ENCODE assay signal across 19 cellular contexts in the genomic region with DNA sequence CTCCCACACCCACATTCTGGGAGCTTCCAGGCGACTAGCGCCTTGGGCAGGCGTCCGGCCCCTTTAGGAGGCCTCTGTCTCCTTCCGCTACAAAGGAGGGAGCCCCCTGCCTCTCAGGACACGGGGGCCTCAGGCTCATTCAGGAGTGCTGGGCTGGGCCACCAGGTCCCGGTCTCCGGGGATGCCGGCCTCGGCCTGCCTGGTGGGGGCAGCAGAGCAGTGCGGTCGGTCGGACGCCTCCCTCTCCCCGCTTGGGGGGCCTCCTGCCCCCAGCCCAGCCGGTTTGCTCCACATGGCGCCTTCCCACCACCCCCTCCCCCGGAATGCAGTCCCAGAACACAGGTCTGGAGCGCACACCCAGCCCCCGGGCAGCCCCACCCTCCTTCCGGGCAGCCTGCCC. TPM values are rescaled to one million over a fixed set of nuclear protein-coding genes. Genes with fewer than 3 reads are reported as not detected.
DNase-seq lines count a peak whose midpoint lies in the region; ATAC-seq, FAIRE-seq and TF ChIP-seq lines count a peak whose summit lies in the region.
"Had no signal": no experiment of that assay in that cellular context is flagged by ENCODE, and none has a peak within 500 bp of the region (broad histone marks: within the 10 kb centered on the region; RNA-seq: fewer than 3 reads in every experiment).

No MANE protein-coding gene starts in this region.

- BruUV-seq in K562 (replicated peaks; lab: Mats Ljungman, UMichigan): no TSS peak

- H3K27ac ChIP-seq in SK-N-SH (ENCODE audit: low read depth in 2 of 2, low read length in 1 of 2): no peak overlapping the region
- no peak overlapping the region for H3K27ac ChIP-seq in K562 (ENCODE audit: extremely low read depth, low read depth, low read length)
- no peak overlapping the region for H3K27ac ChIP-seq in psoas muscle
- H3K27ac ChIP-seq: 22Rv1, SK-N-MC had no signal

- no peaks in the 10 kb centered on the region for H3F3A ChIP-seq in SK-N-SH (replicated peaks; ENCODE audit: insufficient read depth)

- no peak overlapping the region for H2AFZ ChIP-seq in SK-N-SH (ENCODE audit: low read depth)
- no peak overlapping the region for H2AFZ ChIP-seq in K562 (ENCODE audit: low read depth, low read length)

- ATAC-seq in SK-N-SH treated with all-trans-retinoic acid at 6 μM for 48 hours (peak; percentile 74), K562 (peak; percentile 87), left lobe of liver (peak; percentile 32), psoas muscle (peak; percentile 47 to 52 (median 49))

- no peaks in the 10 kb centered on the region for H3K27me3 ChIP-seq in SK-N-SH (ENCODE audit: insufficient read depth)
- H3K27me3 ChIP-seq in K562 (ENCODE audit: control insufficient read depth in 2 of 2, insufficient read depth in 2 of 2, low read length in 2 of 2): no peaks in the 10 kb centered on the region
- H3K27me3 ChIP-seq in psoas muscle (ENCODE audit: insufficient read depth in 3 of 3, low read length in 2 of 3): no peaks in the 10 kb centered on the region

- CTCF ChIA-PET in SK-N-SH (lab: Yijun Ruan, JAX) (interaction anchor here (0.7 to 5.2 kb wide), 18 partner anchors 8 to 318 kb away, joined by 3 to 36 read pairs (median 4); a partner anchor contains a TSS), K562 (lab: Yijun Ruan, JAX; ENCODE audit: low intra/inter-chr PET ratio) (interaction anchor here (1.0 to 2.2 kb wide), 3 partner anchors 29 to 33 kb away, joined by 3 to 9 read pairs (median 7); a partner anchor contains a TSS)

- POLR2A ChIA-PET in SK-N-SH (lab: Yijun Ruan, JAX) (interaction anchor here (0.5 to 1.7 kb wide), 4 partner anchors 11 to 361 kb away, joined by 3 to 7 read pairs (median 4); a partner anchor contains a TSS), K562 (lab: Yijun Ruan, JAX) (interaction anchor here (0.6 kb wide), 1 partner anchor 412 kb away, joined by 3 read pairs; no protein-coding TSS in a partner anchor)

- H3K9me2 ChIP-seq in SK-N-SH: no peaks in the 10 kb centered on the region

- no peaks in the 10 kb centered on the region for H3K9me3 ChIP-seq in SK-N-SH
- H3K9me3 ChIP-seq in K562 (replicated peaks; ENCODE audit: control insufficient read depth, insufficient read depth, low read depth, low read length): no peaks in the 10 kb centered on the region
- no peaks in the 10 kb centered on the region for H3K9me3 ChIP-seq in psoas muscle

- H3K4me2 ChIP-seq in SK-N-SH: no peak overlapping the region
- no peak overlapping the region for H3K4me2 ChIP-seq in K562 (ENCODE audit: insufficient read depth, low read length)

- TF ChIP-seq CTCF in SK-N-SH (IDR thresholded peaks at IDR 0.05) (no peak), K562 (IDR thresholded peaks at IDR 0.05 in 2 of 3, conservative IDR thresholded peaks at IDR 0.05 in 1 of 3; ENCODE audit: insufficient read depth in 2 of 3, low read depth in 1 of 3, low read length in 3 of 3) (no peak), psoas muscle (IDR thresholded peaks at IDR 0.05) (no peak)

- H3K4me3 ChIP-seq in SK-N-SH (ENCODE audit: low read depth in 2 of 2, low read length in 1 of 2) (no peak overlapping the region), K562 (no peak overlapping the region), psoas muscle (no peak overlapping the region)
- H3K4me3 ChIP-seq: SK-N-MC had no signal

- H4K20me1 ChIP-seq in SK-N-SH (ENCODE audit: insufficient read depth) (no peaks in the 10 kb centered on the region), K562 (replicated peaks; ENCODE audit: control insufficient read depth, insufficient read depth, low read length) (no peaks in the 10 kb centered on the region)

- TF ChIP-seq EP300 in SK-N-SH (IDR thresholded peaks at IDR 0.05; ENCODE audit: borderline replicate concordance in 1 of 2, low read depth in 1 of 2, low read length in 1 of 2) (no peak), K562 (IDR thresholded peaks at IDR 0.05; ENCODE audit: low read length) (no peak)

- WGBS in SK-N-SH (ENCODE audit: low lambda C conversion rate): no CpG with 5 or more reads among the region's 21 CpGs
- no CpG with 5 or more reads among the region's 21 CpGs for WGBS in K562 (ENCODE audit: insufficient coverage, low coverage, missing lambda C conversion rate)
- no CpG with 5 or more reads among the region's 21 CpGs for WGBS in psoas muscle, 3 donors

- in situ Hi-C loops in K562 (cut with MboI): no loop called here

- DNase-seq in SK-N-SH (no peak), K562 (ENCODE audit: extremely low read depth in 1 of 4, low spot score in 3 of 4) (no peak), left lobe of liver (ENCODE audit: low spot score) (no peak), psoas muscle (no peak), NCI-H510A (lab: John Stamatoyannopoulos, UW) (no peak), retina (no peak)
- DNase-seq in activated CD4-positive, alpha-beta T cell treated with anti-CD3 and anti-CD28 coated beads, Interleukin-2, amount 50 U/mL, for 4 hours: no peak
- DNase-seq: DMS79, H9, NCI-H1092 treated with DMSO at 0.1 percent for 48 hours, NCI-H146, NCI-H2081, NCI-H524, SHP77 had no signal

- intact Hi-C loops in K562 (cut with micrococcal nuclease) (no loop called here), psoas muscle (cut with DNase I) (no loop called here)

- H3K79me2 ChIP-seq in SK-N-SH (ENCODE audit: insufficient read depth) (no peaks in the 10 kb centered on the region), K562 (ENCODE audit: control insufficient read depth, insufficient read depth, low read length) (no peaks in the 10 kb centered on the region)

- TF ChIP-seq RAD21 in SK-N-SH (IDR thresholded peaks at IDR 0.05; ENCODE audit: low read length) (no peak), K562 (CRISPR knock-in tag; conservative IDR thresholded peaks at IDR 0.05 in 1 of 2, IDR thresholded peaks at IDR 0.05 in 1 of 2) (no peak)

- H3K36me3 ChIP-seq in SK-N-SH (replicated peaks in 1 of 2; ENCODE audit: control insufficient read depth in 1 of 2, insufficient read depth in 2 of 2, low read length in 1 of 2) (no peaks in the 10 kb centered on the region), K562 (ENCODE audit: control insufficient read depth, insufficient read depth, low read length) (no peaks in the 10 kb centered on the region), psoas muscle (ENCODE audit: insufficient read depth in 1 of 2, low read depth in 1 of 2) (no peaks in the 10 kb centered on the region)

- no peak for TF ChIP-seq POLR2A in K562 (conservative IDR thresholded peaks at IDR 0.05)

- no peak overlapping the region for H3K9ac ChIP-seq in SK-N-SH
- H3K9ac ChIP-seq in K562 (ENCODE audit: insufficient read depth in 1 of 2, low read depth in 2 of 2, low read length in 2 of 2): no peak overlapping the region

- no peak for FAIRE-seq in K562 (lab: Jason Lieb, UNC)

- H3K4me1 ChIP-seq in SK-N-SH (ENCODE audit: control insufficient read depth in 1 of 2, insufficient read depth in 2 of 2, low read depth in 1 of 2, low read length in 1 of 2): no peaks in the 10 kb centered on the region
- no peaks in the 10 kb centered on the region for H3K4me1 ChIP-seq in K562 (replicated peaks in 1 of 2; ENCODE audit: control insufficient read depth in 2 of 2, insufficient read depth in 2 of 2, low read length in 2 of 2)
- no peaks in the 10 kb centered on the region for H3K4me1 ChIP-seq in psoas muscle

- H3K9me1 ChIP-seq in K562 (ENCODE audit: control insufficient read depth, insufficient read depth, low read length): no peaks in the 10 kb centered on the region

RNA-seq across cellular contexts. Expression of a gene that starts 21.9 kb away (rescaled TPM):
- polyA plus RNA-seq in SK-N-SH (2012; rRNA removed): 226 and 264 TPM in 2 replicates
- polyA plus RNA-seq in SK-N-SH (2012; cell fraction: cytosol; rRNA removed): 143 and 217 TPM in 2 replicates
- 105 and 186 TPM in 2 replicates for polyA plus RNA-seq in SK-N-SH (2012; cell fraction: nucleus; rRNA removed)
- 26.8 and 80.9 TPM in 2 replicates for total RNA-seq in K562 (2011; cell fraction: chromatin; rRNA removed; ENCODE audit: low replicate concordance)
- 67.7 and 84.7 TPM in 2 replicates for total RNA-seq in K562 (2011; cell fraction: nucleolus; rRNA removed)
- total RNA-seq in K562 (2011; cell fraction: nucleoplasm; rRNA removed): 43.5 and 46.6 TPM in 2 replicates
- 109 and 128 TPM in 2 replicates for total RNA-seq in K562 (2014; rRNA removed)
- 17.5 and 22.7 TPM in 2 replicates for total RNA-seq in K562 (2014; rRNA removed; fragmentation: Illumina TruSeq; extraction: Trizol)
- 46.2 and 53.3 TPM in 2 replicates for total RNA-seq in K562 (2015; rRNA removed; fragmentation: Illumina TruSeq; extraction: Trizol)
- total RNA-seq in K562 (2021): 63.7 and 72.7 TPM in 2 replicates
- 35.5 and 50.9 TPM in 2 replicates for polyA plus RNA-seq in K562 (2011; rRNA removed)
- polyA plus RNA-seq in K562 (2011; cell fraction: cytosol; rRNA removed): 131 and 155 TPM in 2 replicates
- 75.9 and 80.7 TPM in 2 replicates for polyA plus RNA-seq in K562 (2011; cell fraction: nucleus; rRNA removed)
- polyA plus RNA-seq in K562 (2012): 44.3 and 53.3 TPM in 2 replicates
- 37.4 and 42.9 TPM in 2 replicates for polyA plus RNA-seq in K562 (2014; fragmentation: Illumina TruSeq; extraction: Trizol)
- polyA plus RNA-seq in K562 (2014; fragmentation: Nextera tagmentation; extraction: Ambion mirVana): 1 to 10 TPM in 1 of 2 experiments, under 1 TPM in 1; 0.44 to 1.1 TPM
- 79.9 and 85.9 TPM in 2 replicates for polyA plus RNA-seq in K562 (2014; rRNA removed)
- 19.0 and 20.5 TPM in 2 replicates for polyA minus RNA-seq in K562 (2011; rRNA and poly(A)+ RNA removed)
- 40.8 and 45.4 TPM in 2 replicates for polyA minus RNA-seq in K562 (2011; cell fraction: cytosol; rRNA and poly(A)+ RNA removed)
- 53.0 and 70.8 TPM in 2 replicates for polyA minus RNA-seq in K562 (2011; cell fraction: nucleus; rRNA and poly(A)+ RNA removed)
- 47.2 TPM for total RNA-seq in left lobe of liver
- total RNA-seq in psoas muscle: 10 to 100 TPM; 46.3 to 91.8 (median 66.9) TPM
- polyA plus RNA-seq in psoas muscle: 100 to 1,000 TPM in 2 of 3 donors, 10 to 100 TPM in 1; 75.4 to 163 (median 130) TPM

RNA-seq across cellular contexts. Expression of a gene that starts 28.6 kb away (rescaled TPM):
- 3.7 and 4.6 TPM in 2 replicates for polyA plus RNA-seq in SK-N-SH (2012; rRNA removed)
- polyA plus RNA-seq in SK-N-SH (2012; cell fraction: cytosol; rRNA removed): 4.5 and 6.8 TPM in 2 replicates
- polyA plus RNA-seq in SK-N-SH (2012; cell fraction: nucleus; rRNA removed): 1.9 and 4.0 TPM in 2 replicates
- total RNA-seq in K562 (2011; cell fraction: chromatin; rRNA removed; ENCODE audit: low replicate concordance): 18.4 and 75.9 TPM in 2 replicates
- 34.1 and 71.4 TPM in 2 replicates for total RNA-seq in K562 (2011; cell fraction: nucleolus; rRNA removed)
- 40.2 and 132 TPM in 2 replicates for total RNA-seq in K562 (2011; cell fraction: nucleoplasm; rRNA removed)
- total RNA-seq in K562 (2014; rRNA removed): 18.7 and 20.7 TPM in 2 replicates
- 4.0 and 5.8 TPM in 2 replicates for total RNA-seq in K562 (2014; rRNA removed; fragmentation: Illumina TruSeq; extraction: Trizol)
- 20.5 and 24.6 TPM in 2 replicates for total RNA-seq in K562 (2015; rRNA removed; fragmentation: Illumina TruSeq; extraction: Trizol)
- total RNA-seq in K562 (2021): 10.0 and 15.6 TPM in 2 replicates
- polyA plus RNA-seq in K562 (2011; rRNA removed): 220 and 682 TPM in 2 replicates
- 487 and 1,836 TPM in 2 replicates for polyA plus RNA-seq in K562 (2011; cell fraction: cytosol; rRNA removed)
- polyA plus RNA-seq in K562 (2011; cell fraction: nucleus; rRNA removed): 124 and 550 TPM in 2 replicates
- polyA plus RNA-seq in K562 (2012): 7.2 and 15.5 TPM in 2 replicates
- polyA plus RNA-seq in K562 (2014; fragmentation: Illumina TruSeq; extraction: Trizol): 15.7 and 19.7 TPM in 2 replicates
- under 1 TPM; 0.13 to 0.63 TPM for polyA plus RNA-seq in K562 (2014; fragmentation: Nextera tagmentation; extraction: Ambion mirVana)
- 13.0 and 18.2 TPM in 2 replicates for polyA plus RNA-seq in K562 (2014; rRNA removed)
- 162 and 353 TPM in 2 replicates for polyA minus RNA-seq in K562 (2011; rRNA and poly(A)+ RNA removed)
- polyA minus RNA-seq in K562 (2011; cell fraction: cytosol; rRNA and poly(A)+ RNA removed): 373 and 514 TPM in 2 replicates
- 32.9 and 61.7 TPM in 2 replicates for polyA minus RNA-seq in K562 (2011; cell fraction: nucleus; rRNA and poly(A)+ RNA removed)
- total RNA-seq in left lobe of liver: 199 TPM
- total RNA-seq in psoas muscle: over 10,000 TPM in 1 of 4 donors, 1,000 to 10,000 TPM in 3; 2,069 to 10,740 (median 4,409) TPM
- 1,000 to 10,000 TPM; 1,446 to 5,104 (median 4,933) TPM for polyA plus RNA-seq in psoas muscle
- polyA plus RNA-seq: CD14-positive monocyte had no signal

RNA-seq across cellular contexts. Expression of a gene that starts 49.5 kb away (rescaled TPM):
- polyA plus RNA-seq in SK-N-SH (2012; rRNA removed) (not detected in 2 replicates), K562 (2011; rRNA removed) (0.10 TPM in 1 of 2 replicates, not detected in the other), K562 (2014; fragmentation: Illumina TruSeq; extraction: Trizol) (not detected in 2 replicates), K562 (2014; fragmentation: Nextera tagmentation; extraction: Ambion mirVana) (not detected), K562 (2014; rRNA removed) (not detected in 2 replicates), psoas muscle (1,000 to 10,000 TPM; 1,367 to 5,833 (median 3,289) TPM)
- polyA plus RNA-seq in SK-N-SH (2012; cell fraction: cytosol; rRNA removed): not detected in 2 replicates
- 0.08 TPM in 1 of 2 replicates, not detected in the other for polyA plus RNA-seq in SK-N-SH (2012; cell fraction: nucleus; rRNA removed)
- total RNA-seq in K562 (2011; cell fraction: chromatin; rRNA removed; ENCODE audit: low replicate concordance): not detected in 2 replicates
- total RNA-seq in K562 (2011; cell fraction: nucleolus; rRNA removed): not detected in 2 replicates
- not detected in 2 replicates for total RNA-seq in K562 (2011; cell fraction: nucleoplasm; rRNA removed)
- total RNA-seq in K562 (2014; rRNA removed) (not detected in 2 replicates), K562 (2014; rRNA removed; fragmentation: Illumina TruSeq; extraction: Trizol) (not detected in 2 replicates), K562 (2015; rRNA removed; fragmentation: Illumina TruSeq; extraction: Trizol) (not detected in 2 replicates), K562 (2021) (not detected in 2 replicates), left lobe of liver (not detected), psoas muscle (1,000 to 10,000 TPM; 1,884 to 7,638 (median 4,017) TPM)
- polyA plus RNA-seq in K562 (2011; cell fraction: cytosol; rRNA removed): not detected in 2 replicates
- polyA plus RNA-seq in K562 (2011; cell fraction: nucleus; rRNA removed): 0.41 and 0.70 TPM in 2 replicates
- polyA plus RNA-seq in K562 (2012): not detected in 2 replicates
- not detected in 2 replicates for polyA minus RNA-seq in K562 (2011; rRNA and poly(A)+ RNA removed)
- polyA minus RNA-seq in K562 (2011; cell fraction: cytosol; rRNA and poly(A)+ RNA removed): not detected in 2 replicates
- polyA minus RNA-seq in K562 (2011; cell fraction: nucleus; rRNA and poly(A)+ RNA removed): not detected in 2 replicates
- total RNA-seq: H9 had no signal
- polyA plus RNA-seq: AG04450, CD14-positive monocyte had no signal

Comparison
In these comparisons a context has a peak if more than half of its experiments do, and no peak if none do; other contexts are left out.
1. ATAC-seq: peak in every context shown above with its lines; median percentile 87 in K562; 74 in SK-N-SH treated with all-trans-retinoic acid at 6 μM for 48 hours; 49 in psoas muscle; 32 in left lobe of liver.
2. RNA of a gene that starts 28.6 kb away (total RNA-seq): 2,069 to 10,740 TPM in psoas muscle; 199 TPM in left lobe of liver (single experiment) and 4.0 to 132 TPM in K562; every median in the first group is over 10 times any median in the second.
3. RNA of a gene that starts 49.5 kb away (total RNA-seq): 1,884 to 7,638 TPM in psoas muscle; not detected in left lobe of liver (single experiment) and not detected in K562; every median in the first group is over 1,000 times any median in the second.